7 cellular contexts compared by ENCODE assay signal in the genomic region with DNA sequence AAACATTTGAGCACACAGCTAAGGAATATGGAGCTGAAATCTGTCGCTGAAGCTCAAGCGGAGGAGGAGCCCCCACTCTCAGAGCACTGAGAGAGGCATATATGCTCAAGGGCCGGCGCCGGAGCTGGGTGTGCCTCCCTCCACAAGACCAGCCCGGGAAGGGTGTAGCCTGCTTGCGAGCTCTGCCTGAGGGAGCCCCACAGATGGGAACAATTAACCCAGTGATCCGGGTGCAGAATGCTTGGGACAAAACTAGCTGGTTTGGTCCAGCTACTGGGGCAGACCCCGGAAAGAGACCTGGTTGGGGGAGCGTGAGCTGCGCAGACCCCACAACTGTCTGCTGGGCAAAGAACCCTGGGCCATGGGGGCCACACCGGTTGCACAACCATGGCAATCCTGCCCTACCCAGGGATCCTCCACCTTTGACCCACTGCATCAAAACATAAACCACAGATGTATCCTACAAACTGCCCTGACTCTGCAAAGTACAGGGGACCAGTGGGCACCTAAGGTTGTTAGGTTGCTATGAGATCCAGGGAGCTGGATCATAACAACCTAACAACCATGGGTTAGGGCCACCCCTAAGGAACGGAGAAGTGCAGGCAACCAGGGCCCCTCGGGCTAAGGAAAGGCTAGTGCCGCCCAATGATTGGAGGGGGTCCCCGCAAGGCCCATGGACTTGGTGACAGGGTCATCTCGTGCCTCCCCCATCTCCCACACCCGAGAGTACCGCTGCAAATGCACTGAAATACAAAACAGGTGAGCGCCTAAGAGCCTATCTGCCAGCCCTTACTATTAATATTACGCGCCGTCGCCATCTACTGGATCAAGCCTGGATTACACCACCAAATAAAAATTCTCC.
DNase-seq lines count a peak whose midpoint lies in the region; ATAC-seq lines count a peak whose summit lies in the region.

No MANE protein-coding gene starts in this region.

- H3K9ac ChIP-seq in adipocyte (ENCODE audit: low read length): no peak overlapping the region

- no peak overlapping the region for H3K4me3 ChIP-seq in adipocyte (ENCODE audit: low read length)

- H3K4me1 ChIP-seq in adipocyte (ENCODE audit: control insufficient read depth, insufficient read depth, low read length): peaks cover 7% of the 10 kb centered on the region

- H3K36me3 ChIP-seq in adipocyte (ENCODE audit: control insufficient read depth, insufficient read depth, low read length, severe bottlenecking): no peaks in the 10 kb centered on the region

- H3K27me3 ChIP-seq in adipocyte (replicated peaks; ENCODE audit: control insufficient read depth, insufficient read depth, low read length): no peaks in the 10 kb centered on the region

- DNase-seq in GM04504 (ENCODE audit: low read depth) (peak; percentile 19), NCI-H526 treated with DMSO at 0.1 percent for 48 hours (lab: John Stamatoyannopoulos, UW) (peak; percentile 50), adipocyte (ENCODE audit: low read depth) (peak; percentile 84), hippocampal formation (lab: John Stamatoyannopoulos, UW) (peak; percentile 9 to 30)
- peak; percentile 12 for DNase-seq in stimulated activated CD4-positive, alpha-beta T cell treated with anti-CD3 and anti-CD28 coated beads, Interleukin-1b, Interleukin-23, amount 100 ng/mL, for 48 hours

- H3K9me3 ChIP-seq in adipocyte (ENCODE audit: control insufficient read depth, low read length): no peaks in the 10 kb centered on the region

- ATAC-seq in GM21360 (IDR thresholded peaks at IDR 0.05; ENCODE audit: unreplicated experiment) (peak; percentile 94), HG03442 (IDR thresholded peaks at IDR 0.05; ENCODE audit: unreplicated experiment) (peak; percentile 95)

Comparison
In these comparisons a context has a peak if more than half of its experiments do, and no peak if none do; other contexts are left out.
1. DNase-seq: peak in every context shown above with its lines; median percentile 84 in adipocyte; 50 in NCI-H526 treated with DMSO at 0.1 percent for 48 hours; 20 in hippocampal formation; 19 in GM04504; 12 in stimulated activated CD4-positive, alpha-beta T cell treated with anti-CD3 and anti-CD28 coated beads, Interleukin-1b, Interleukin-23, amount 100 ng/mL, for 48 hours.